In the genomic region with DNA sequence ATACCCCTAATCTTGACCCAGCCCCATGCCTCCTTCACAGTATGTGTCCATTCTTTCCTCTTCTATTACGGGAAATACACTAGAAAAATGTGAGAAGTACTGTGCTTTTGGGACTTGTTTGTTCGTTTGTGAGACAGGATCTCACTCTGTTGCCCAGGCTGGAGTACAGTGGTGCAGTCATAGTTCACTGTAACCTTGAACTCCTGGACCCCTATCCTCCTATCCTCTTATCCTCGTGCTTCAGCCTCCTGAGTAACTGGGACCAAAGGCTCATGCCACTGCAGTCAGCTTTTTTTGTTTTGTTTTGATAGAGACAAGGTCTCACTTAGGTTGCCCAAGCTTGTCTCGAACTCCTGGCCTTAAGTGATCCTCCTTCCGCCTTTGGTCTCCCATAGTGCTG, we compare ENCODE assay signal across 9 cellular contexts. TPM values are rescaled to one million over a fixed set of nuclear protein-coding genes. Genes with fewer than 3 reads are reported as not detected.
"Had no signal": no experiment of that assay in that cellular context is flagged by ENCODE, and none has a peak within 500 bp of the region (broad histone marks: within the 10 kb centered on the region; RNA-seq: fewer than 3 reads in every experiment).

No MANE protein-coding gene starts in this region.

- ATAC-seq: GM12878 had no signal

- DNase-seq: GDM1, GF-D8 had no signal

- FAIRE-seq: G401.6, GM12878, GM12891, GM12892, GM18507, GM19239 had no signal

- H3K4me3 ChIP-seq: GM12878 had no signal

RNA-seq across cellular contexts. Expression of gene RASL10B, which starts 29.9 kb away (rescaled TPM):
- total RNA-seq: GM12878 had no signal
- polyA plus RNA-seq: GM12878 had no signal

RNA-seq across cellular contexts. Expression of gene GAS2L2, which starts 51.5 kb away (rescaled TPM):
- total RNA-seq: G401, GM12878 had no signal

RNA-seq across cellular contexts. Expression of gene C17orf50, which starts 59.2 kb away (rescaled TPM):
- total RNA-seq: G401, GM12878 had no signal
